22 cellular contexts compared by ENCODE assay signal in genomic region chr18:76168206-76168605, GRCh38.
"Had no signal": no experiment of that assay in that cellular context is flagged by ENCODE, and none has a peak within 500 bp of the region (broad histone marks: within the 10 kb centered on the region; RNA-seq: fewer than 3 reads in every experiment).

No MANE protein-coding gene starts in this region.

- H3K27ac ChIP-seq: brain microvascular endothelial cell, sigmoid colon, vagina had no signal

- H3K27me3 ChIP-seq: brain microvascular endothelial cell, sigmoid colon, vagina had no signal

- H3K4me1 Mint-ChIP-seq: activated naive CD8-positive, alpha-beta T cell treated with anti-CD3 and anti-CD28 coated beads, Interleukin-2, amount 50 U/mL, for 24 hours; stimulated activated naive B cell treated with anti-CD40 and anti-IgM and Interleukin-4, amounts not matched to agents 10 μg/mL and 1 μg/mL and 100 μg/mL, for 72 hours; T-helper 17 cell had no signal

- DNase-seq: activated CD4-positive, alpha-beta memory T cell treated with anti-CD3 and anti-CD28 coated beads for 36 hours; activated CD4-positive, alpha-beta T cell treated with anti-CD3 and anti-CD28 coated beads for 48 hours; activated gamma-delta T cell; activated naive CD4-positive, alpha-beta T cell treated with anti-CD3 and anti-CD28 coated beads, Interleukin-2, amount 50 U/mL, for 16 hours; activated naive CD8-positive, alpha-beta T cell treated with anti-CD3 and anti-CD28 coated beads, Interleukin-2, amount 50 U/mL, for 24 hours; anterior cingulate cortex; brain microvascular endothelial cell; caudate nucleus; effector memory CD4-positive, alpha-beta T cell; glutamatergic neuron; hippocampal formation; kidney glomerular epithelial cell; left ventricle myocardium superior; sigmoid colon; stimulated activated CD4-positive, alpha-beta T cell treated with anti-CD3 and anti-CD28 coated beads, Interleukin-2, amount 100 ng/mL, for 48 hours; stimulated activated CD8-positive, alpha-beta memory T cell treated with anti-CD3 and anti-CD28 coated beads, Interleukin-4, amount 100 ng/mL, for 48 hours; stimulated activated naive B cell treated with anti-CD40 and anti-IgM and Interleukin-4, amounts not matched to agents 10 μg/mL and 1 μg/mL and 100 μg/mL, for 72 hours; T-helper 17 cell; trophoblast cell had no signal

- H3K36me3 Mint-ChIP-seq: activated CD4-positive, alpha-beta memory T cell treated with anti-CD3 and anti-CD28 coated beads for 36 hours; stimulated activated naive B cell treated with anti-CD40 and anti-IgM and Interleukin-4, amounts not matched to agents 10 μg/mL and 1 μg/mL and 100 μg/mL, for 72 hours had no signal

- ATAC-seq: activated naive CD8-positive, alpha-beta T cell treated with anti-CD3 and anti-CD28 coated beads, Interleukin-2, amount 50 U/mL, for 24 hours; left ventricle myocardium superior; stimulated activated naive B cell treated with anti-CD40 and anti-IgM and Interleukin-4, amounts not matched to agents 10 μg/mL and 1 μg/mL and 100 μg/mL, for 72 hours; T-helper 17 cell had no signal

- H3K9me3 ChIP-seq: sigmoid colon, vagina had no signal

- H3K4me3 ChIP-seq: vagina had no signal

- H3K36me3 ChIP-seq: brain microvascular endothelial cell, sigmoid colon, vagina had no signal

- H3K27ac Mint-ChIP-seq: activated CD4-positive, alpha-beta memory T cell treated with anti-CD3 and anti-CD28 coated beads for 36 hours; activated naive CD8-positive, alpha-beta T cell treated with anti-CD3 and anti-CD28 coated beads, Interleukin-2, amount 50 U/mL, for 24 hours; stimulated activated naive B cell treated with anti-CD40 and anti-IgM and Interleukin-4, amounts not matched to agents 10 μg/mL and 1 μg/mL and 100 μg/mL, for 72 hours; T-helper 17 cell had no signal

- FAIRE-seq: endothelial cell of umbilical vein, frontal cortex had no signal

- H3K27me3 Mint-ChIP-seq: stimulated activated naive B cell treated with anti-CD40 and anti-IgM and Interleukin-4, amounts not matched to agents 10 μg/mL and 1 μg/mL and 100 μg/mL, for 72 hours had no signal

- H3K9me3 Mint-ChIP-seq: activated CD4-positive, alpha-beta memory T cell treated with anti-CD3 and anti-CD28 coated beads for 36 hours; activated naive CD8-positive, alpha-beta T cell treated with anti-CD3 and anti-CD28 coated beads, Interleukin-2, amount 50 U/mL, for 24 hours; stimulated activated naive B cell treated with anti-CD40 and anti-IgM and Interleukin-4, amounts not matched to agents 10 μg/mL and 1 μg/mL and 100 μg/mL, for 72 hours had no signal

- H3K4me3 Mint-ChIP-seq: activated CD4-positive, alpha-beta memory T cell treated with anti-CD3 and anti-CD28 coated beads for 36 hours; activated naive CD8-positive, alpha-beta T cell treated with anti-CD3 and anti-CD28 coated beads, Interleukin-2, amount 50 U/mL, for 24 hours; stimulated activated naive B cell treated with anti-CD40 and anti-IgM and Interleukin-4, amounts not matched to agents 10 μg/mL and 1 μg/mL and 100 μg/mL, for 72 hours; T-helper 17 cell had no signal
